In the genomic region with DNA sequence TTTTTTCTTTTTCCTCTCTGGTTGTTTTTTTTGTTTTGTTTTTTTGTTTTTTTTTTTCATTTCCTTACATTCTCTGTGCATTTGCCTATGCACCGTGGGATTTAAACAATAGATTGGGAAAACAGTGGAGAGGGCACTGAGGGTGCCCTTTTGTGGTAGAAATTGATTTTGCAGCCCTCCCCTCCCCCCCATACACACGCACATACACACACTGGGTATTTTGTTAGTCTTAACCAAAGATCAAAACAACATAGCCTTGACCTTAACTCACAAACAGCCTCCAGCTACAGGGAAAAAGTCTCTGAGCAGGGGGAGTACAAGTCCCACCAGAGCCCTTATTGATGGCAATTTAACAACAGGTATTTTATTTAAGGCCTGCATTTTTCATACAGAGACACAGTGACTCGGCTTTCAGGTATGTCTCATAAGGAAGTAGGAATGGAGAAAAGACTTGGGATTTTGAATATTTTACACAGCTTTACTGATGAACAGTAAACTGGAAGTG, we compare ENCODE assay signal across 17 cellular contexts.
A peak's percentile ranks its signal among the peaks of the same experiment; 100 is the strongest.
DNase-seq lines count a peak whose midpoint lies in the region; ATAC-seq, FAIRE-seq and TF ChIP-seq lines count a peak whose summit lies in the region.
"Had no signal": no experiment of that assay in that cellular context is flagged by ENCODE, and none has a peak within 500 bp of the region (broad histone marks: within the 10 kb centered on the region; RNA-seq: fewer than 3 reads in every experiment).

No MANE protein-coding gene starts in this region.

- CTCF ChIA-PET in OCI-LY7 (lab: Charles Lee; ENCODE audit: unreplicated experiment): no interaction called here

- no peak overlapping the region for H4K91ac ChIP-seq in mesenchymal stem cell (ENCODE audit: low read length)

- no peak overlapping the region for H3K4me3 ChIP-seq in AG10803 (ENCODE audit: low read length)
- no peak overlapping the region for H3K4me3 ChIP-seq in mesenchymal stem cell (ENCODE audit: insufficient read depth in 1 of 2, low read depth in 1 of 2, low read length in 2 of 2)
- no peak overlapping the region for H3K4me3 ChIP-seq in OCI-LY7 (ENCODE audit: low read depth, low read length, poor library complexity, severe bottlenecking)
- H3K4me3 ChIP-seq: mucosa of descending colon, Peyer's patch had no signal

- no peak overlapping the region for H4K8ac ChIP-seq in mesenchymal stem cell (ENCODE audit: low read length)

- intact Hi-C loops in OCI-LY7 (cut with micrococcal nuclease; ENCODE audit: unreplicated experiment): no loop called here

- peak overlapping the region in 1 of 2 experiments; percentile 52 for H3K18ac ChIP-seq in mesenchymal stem cell (ENCODE audit: low read depth in 1 of 2, low read length in 2 of 2)

- H3K14ac ChIP-seq in mesenchymal stem cell (ENCODE audit: low read length in 2 of 2): no peak overlapping the region

- no peak overlapping the region for H3K23ac ChIP-seq in mesenchymal stem cell (ENCODE audit: low read length in 2 of 2)

- peak overlapping the region in 1 of 2 experiments; percentile 5 for H2BK12ac ChIP-seq in mesenchymal stem cell (ENCODE audit: low read length in 2 of 2)

- H2BK120ac ChIP-seq in mesenchymal stem cell (ENCODE audit: low read depth, low read length): no peak overlapping the region

- in situ Hi-C loops in G401 (cut with HindIII; ENCODE audit: low sequenced_read_pairs): no loop called here

- POLR2A ChIA-PET in OCI-LY7 (lab: Charles Lee): no interaction called here

- H3K4me2 ChIP-seq in mesenchymal stem cell (ENCODE audit: low read length, poor library complexity, severe bottlenecking): no peak overlapping the region
- H3K4me2 ChIP-seq in OCI-LY7 (ENCODE audit: low read length): no peak overlapping the region

- H3K27ac ChIP-seq in mesenchymal stem cell (ENCODE audit: low read length, poor library complexity, severe bottlenecking): no peak overlapping the region
- H3K27ac ChIP-seq in OCI-LY7 (ENCODE audit: low read depth, low read length, poor library complexity, severe bottlenecking): no peak overlapping the region
- H3K27ac ChIP-seq: parathyroid adenoma, Peyer's patch had no signal

- H2AFZ ChIP-seq in mesenchymal stem cell (ENCODE audit: low read depth, low read length) (no peak overlapping the region), OCI-LY7 (ENCODE audit: low read length) (no peak overlapping the region)
- H2AFZ ChIP-seq: parathyroid adenoma had no signal

- no peaks in the 10 kb centered on the region for H3K79me1 ChIP-seq in mesenchymal stem cell (replicated peaks; ENCODE audit: low read length, poor library complexity, severe bottlenecking)

- H4K20me1 ChIP-seq in OCI-LY7 (ENCODE audit: insufficient read depth, low read length): no peaks in the 10 kb centered on the region

- H3K36me3 ChIP-seq in mesenchymal stem cell (ENCODE audit: control insufficient read depth in 1 of 2, insufficient read depth in 2 of 2, low read depth in 1 of 2, low read length in 2 of 2) (no peaks in the 10 kb centered on the region), OCI-LY7 (ENCODE audit: insufficient read depth, low read length) (no peaks in the 10 kb centered on the region)
- H3K36me3 ChIP-seq: Peyer's patch had no signal

- H3K9me3 ChIP-seq in mesenchymal stem cell (ENCODE audit: control insufficient read depth, low read length) (no peaks in the 10 kb centered on the region), OCI-LY7 (ENCODE audit: low read length) (no peaks in the 10 kb centered on the region)
- H3K9me3 ChIP-seq: mucosa of descending colon, Peyer's patch had no signal

- no peak overlapping the region for H2BK5ac ChIP-seq in mesenchymal stem cell (ENCODE audit: low read depth, low read length, poor library complexity, severe bottlenecking)

- no peak for FAIRE-seq in GM19239 (lab: Jason Lieb, UNC)

- TF ChIP-seq CTCF in AG10803 (conservative IDR thresholded peaks at IDR 0.05; ENCODE audit: low read length) (no peak), OCI-LY7 (conservative IDR thresholded peaks at IDR 0.05; ENCODE audit: low read length) (no peak)

- peaks cover 15% of the 10 kb centered on the region for H3K4me1 ChIP-seq in mesenchymal stem cell (ENCODE audit: control insufficient read depth, insufficient read depth, low read depth, low read length)
- H3K4me1 ChIP-seq in OCI-LY7 (ENCODE audit: insufficient read depth, low read length, poor library complexity, severe bottlenecking): peaks cover 3% of the 10 kb centered on the region
- H3K4me1 ChIP-seq: parathyroid adenoma, Peyer's patch had no signal

- WGBS in mesenchymal stem cell: 72% methylated on average over 2 of the region's 3 CpGs

- H3K9me2 ChIP-seq in OCI-LY7 (ENCODE audit: insufficient read depth, low read length): no peaks in the 10 kb centered on the region

- no peak overlapping the region for H2BK15ac ChIP-seq in mesenchymal stem cell (ENCODE audit: low read depth, poor library complexity, severe bottlenecking)

- H3K79me2 ChIP-seq in OCI-LY7 (ENCODE audit: insufficient read depth, low read depth, low read length): no peaks in the 10 kb centered on the region
- H3K79me2 ChIP-seq: parathyroid adenoma had no signal

- BruUV-seq in OCI-LY7 (replicated peaks; lab: Mats Ljungman, UMichigan): no TSS peak

- H3K9ac ChIP-seq in mesenchymal stem cell (ENCODE audit: low read length): no peak overlapping the region
- H3K9ac ChIP-seq: parathyroid adenoma had no signal

- no peaks in the 10 kb centered on the region for H3K27me3 ChIP-seq in mesenchymal stem cell (ENCODE audit: control insufficient read depth in 1 of 2, insufficient read depth in 1 of 2, low read length in 2 of 2)
- H3K27me3 ChIP-seq: Peyer's patch had no signal

- no peak overlapping the region for H3K4ac ChIP-seq in mesenchymal stem cell (ENCODE audit: low read depth in 1 of 2, low read length in 2 of 2)

- ATAC-seq in HG03139 (IDR thresholded peaks at IDR 0.05; ENCODE audit: unreplicated experiment): no peak
- ATAC-seq: activated naive CD8-positive, alpha-beta T cell treated with anti-CD3 and anti-CD28 coated beads, Interleukin-2, amount 50 U/mL, for 24 hours had no signal

- DNase-seq in AG10803 (ENCODE audit: low read depth): peak; percentile 45
- peak; percentile 61 for DNase-seq in M059J (ENCODE audit: low read depth)
- peak; percentile 39 for DNase-seq in dermis blood vessel endothelial cell
- peak; percentile 28 for DNase-seq in mesenchymal stem cell
- DNase-seq in G401 (ENCODE audit: low spot score): no peak
- DNase-seq in OCI-LY7 (ENCODE audit: low spot score): no peak
- DNase-seq in GM19239 (ENCODE audit: insufficient read length, low spot score): no peak
- DNase-seq: activated CD4-positive, alpha-beta T cell treated with anti-CD3 and anti-CD28 coated beads for 1 hour; activated naive CD8-positive, alpha-beta T cell treated with anti-CD3 and anti-CD28 coated beads, Interleukin-2, amount 50 U/mL, for 24 hours; immature natural killer cell; mucosa of descending colon; NCI-H446 treated with DMSO at 0.1 percent for 48 hours; Peyer's patch; stimulated activated CD4-positive, alpha-beta T cell treated with anti-CD3 and anti-CD28 coated beads, Interleukin-15, amount 100 ng/mL, for 24 hours; T-helper 1 cell had no signal

- H2AK5ac ChIP-seq in mesenchymal stem cell (ENCODE audit: low read length, severe bottlenecking): no peak overlapping the region

Comparison
In these comparisons a context has a peak if more than half of its experiments do, and no peak if none do; other contexts are left out.
1. DNase-seq: peak in AG10803 (single experiment), M059J (single experiment), dermis blood vessel endothelial cell (single experiment) and mesenchymal stem cell (single experiment); none in G401 (single experiment), OCI-LY7 (single experiment) and GM19239 (single experiment).